Comparison of ENCODE assay signal across 1 cellular context in genomic region chr12:124661382-124661781, GRCh38.
TF ChIP-seq lines count a peak whose summit lies in the region.

No MANE protein-coding gene starts in this region.

TF ChIP-seq in SK-N-SH, 30 proteins besides CTCF, POLR2A, EP300 and RAD21 (continued from another document):
- TF ChIP-seq ZBTB33 (IDR thresholded peaks at IDR 0.05; ENCODE audit: borderline replicate concordance, low read depth): no peak
- TF ChIP-seq TCF12 (IDR thresholded peaks at IDR 0.05): no peak
- TF ChIP-seq IRF3 (IDR thresholded peaks at IDR 0.05; ENCODE audit: low read depth, low read length): no peak
- no peak for TF ChIP-seq RFX5 (IDR thresholded peaks at IDR 0.05; ENCODE audit: low read length)
- TF ChIP-seq FOXM1 (IDR thresholded peaks at IDR 0.05; ENCODE audit: low read depth): no peak
